Comparison of ENCODE assay signal across 10 cellular contexts in genomic region chr20:10131612-10132345, GRCh38.
DNase-seq lines count a peak whose midpoint lies in the region; ATAC-seq and TF ChIP-seq lines count a peak whose summit lies in the region.
"Had no signal": no experiment of that assay in that cellular context is flagged by ENCODE, and none has a peak within 500 bp of the region (broad histone marks: within the 10 kb centered on the region; RNA-seq: fewer than 3 reads in every experiment).

No MANE protein-coding gene starts in this region.

- peak overlapping the region; percentile 75 for H3K27ac ChIP-seq in right cardiac atrium (ENCODE audit: low read length)
- peak overlapping the region in 1 of 5 donors; percentile 72 for H3K27ac ChIP-seq in stomach

- no peaks in the 10 kb centered on the region for H3K9me3 ChIP-seq in MG63
- no peaks in the 10 kb centered on the region for H3K9me3 ChIP-seq in right cardiac atrium (ENCODE audit: control insufficient read depth, low read length)
- H3K9me3 ChIP-seq in stomach: no peaks in the 10 kb centered on the region

- no peak for TF ChIP-seq CTCF in WTC11 (IDR thresholded peaks at IDR 0.05)
- TF ChIP-seq CTCF in stomach (IDR thresholded peaks at IDR 0.05): no peak
- no peak for TF ChIP-seq CTCF in GM13977 (IDR thresholded peaks at IDR 0.05; ENCODE audit: extremely low read depth, insufficient read depth, missing control alignments)

- no peaks in the 10 kb centered on the region for H3K36me3 Mint-ChIP-seq in WTC11

- H3K27ac Mint-ChIP-seq in WTC11: no peak overlapping the region

- POLR2A ChIA-PET in WTC11 (lab: Charles Lee): no interaction called here
- POLR2A ChIA-PET in HEK293T (lab: Yijun Ruan, JAX): no interaction called here

- ATAC-seq in WTC11 (peak; percentile 96), right cardiac atrium (peak; percentile 94 to 95), HG03354 (IDR thresholded peaks at IDR 0.05; ENCODE audit: poor library complexity, severe bottlenecking, unreplicated experiment) (no peak)
- ATAC-seq: K562 had no signal

- intact Hi-C loops in right cardiac atrium (cut with DNase I): no loop called here
- intact Hi-C loops in stomach (cut with DNase I; ENCODE audit: low total_unique reads): no loop called here

- H3K27me3 Mint-ChIP-seq in WTC11 (ENCODE audit: low read depth): no peaks in the 10 kb centered on the region

- H3K27me3 ChIP-seq in MG63 (no peaks in the 10 kb centered on the region), right cardiac atrium (ENCODE audit: control insufficient read depth, insufficient read depth) (no peaks in the 10 kb centered on the region), stomach (no peaks in the 10 kb centered on the region)

- CTCF ChIA-PET in WTC11 (lab: Charles Lee) (interaction anchor here (0.9 to 1.1 kb wide), 4 partner anchors 39 to 84 kb away, joined by 3 to 4 read pairs (median 4); no protein-coding TSS in a partner anchor), HEK293T (lab: Yijun Ruan, JAX) (no interaction called here)

- DNase-seq in MG63 (peak; percentile 32), WTC11 (ENCODE audit: low spot score) (peak; percentile 24), right cardiac atrium (peak; percentile 80 to 92 (median 89)), stomach (peak; percentile 72), HEK293T (ENCODE audit: extremely low spot score) (no peak), GM13977 (ENCODE audit: low spot score) (no peak), SIG-M5 (lab: John Stamatoyannopoulos, UW) (no peak)
- DNase-seq: activated CD8-positive, alpha-beta memory T cell treated with anti-CD3 and anti-CD28 coated beads for 24 hours had no signal

- 35% methylated on average over 10 of the region's 10 CpGs for WGBS in right cardiac atrium
- 22 to 32% (median 25%) methylated on average over 8 to 10 of the region's 10 CpGs for WGBS in stomach, 5 donors

- H3K4me1 ChIP-seq in right cardiac atrium (ENCODE audit: control insufficient read depth, insufficient read depth, low read length) (peaks cover 4% of the 10 kb centered on the region), stomach (peaks cover 0 to 12% (median 8%) of the 10 kb centered on the region in 4 donors)

- no peaks in the 10 kb centered on the region for H3K36me3 ChIP-seq in MG63
- no peaks in the 10 kb centered on the region for H3K36me3 ChIP-seq in stomach

- no peak for TF ChIP-seq EP300 in stomach (IDR thresholded peaks at IDR 0.05)

- in situ Hi-C loops in GM13977 (cut with MboI; ENCODE audit: low pct_unique_long_range_greater_than_20kb, low sequenced_read_pairs, unreplicated experiment): no loop called here

- peaks cover 30% of the 10 kb centered on the region for H3K4me1 Mint-ChIP-seq in WTC11

- no peak overlapping the region for H3K4me3 ChIP-seq in MG63
- H3K4me3 ChIP-seq in right cardiac atrium (ENCODE audit: low read length): no peak overlapping the region
- H3K4me3 ChIP-seq in stomach: no peak overlapping the region
- H3K4me3 ChIP-seq: K562 had no signal

- 0 out of 2 replicates have a peak, but pooled peaks cover 3% of the 10 kb centered on the region for H3K9me3 Mint-ChIP-seq in WTC11

- no peak for TF ChIP-seq POLR2A in stomach (IDR thresholded peaks at IDR 0.05)

- H3K4me3 Mint-ChIP-seq in WTC11: no peak overlapping the region

TF ChIP-seq in WTC11, 78 proteins besides CTCF, POLR2A, EP300 and RAD21:
- TF ChIP-seq, protein P1, sequence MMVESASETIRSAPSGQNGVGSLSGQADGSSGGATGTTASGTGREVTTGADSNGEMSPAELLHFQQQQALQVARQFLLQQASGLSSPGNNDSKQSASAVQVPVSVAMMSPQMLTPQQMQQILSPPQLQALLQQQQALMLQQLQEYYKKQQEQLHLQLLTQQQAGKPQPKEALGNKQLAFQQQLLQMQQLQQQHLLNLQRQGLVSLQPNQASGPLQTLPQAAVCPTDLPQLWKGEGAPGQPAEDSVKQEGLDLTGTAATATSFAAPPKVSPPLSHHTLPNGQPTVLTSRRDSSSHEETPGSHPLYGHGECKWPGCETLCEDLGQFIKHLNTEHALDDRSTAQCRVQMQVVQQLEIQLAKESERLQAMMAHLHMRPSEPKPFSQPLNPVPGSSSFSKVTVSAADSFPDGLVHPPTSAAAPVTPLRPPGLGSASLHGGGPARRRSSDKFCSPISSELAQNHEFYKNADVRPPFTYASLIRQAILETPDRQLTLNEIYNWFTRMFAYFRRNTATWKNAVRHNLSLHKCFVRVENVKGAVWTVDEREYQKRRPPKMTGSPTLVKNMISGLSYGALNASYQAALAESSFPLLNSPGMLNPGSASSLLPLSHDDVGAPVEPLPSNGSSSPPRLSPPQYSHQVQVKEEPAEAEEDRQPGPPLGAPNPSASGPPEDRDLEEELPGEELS (CRISPR knock-in tag; IDR thresholded peaks at IDR 0.05): no peak

TF ChIP-seq in HEK293T, 16 proteins besides CTCF, POLR2A, EP300 and RAD21:
- TF ChIP-seq HDGF (IDR thresholded peaks at IDR 0.05; ENCODE audit: borderline replicate concordance): no peak
- TF ChIP-seq SP1 (IDR thresholded peaks at IDR 0.05): no peak
- no peak for TF ChIP-seq ARNT (IDR thresholded peaks at IDR 0.05)
- TF ChIP-seq L3MBTL2 (conservative IDR thresholded peaks at IDR 0.05): no peak
- TF ChIP-seq FOXA1 (IDR thresholded peaks at IDR 0.05): no peak
- TF ChIP-seq BHLHE40 (IDR thresholded peaks at IDR 0.05; ENCODE audit: borderline replicate concordance): no peak
- TF ChIP-seq FOXM1 (IDR thresholded peaks at IDR 0.05; ENCODE audit: borderline replicate concordance): no peak
- TF ChIP-seq ZNF384 (IDR thresholded peaks at IDR 0.05): no peak
- no peak for TF ChIP-seq NFRKB (IDR thresholded peaks at IDR 0.05)
- TF ChIP-seq ELF4 (IDR thresholded peaks at IDR 0.05): no peak
- TF ChIP-seq CTBP1 (IDR thresholded peaks at IDR 0.05; ENCODE audit: borderline replicate concordance): no peak
- no peak for TF ChIP-seq TARDBP (IDR thresholded peaks at IDR 0.05)
- TF ChIP-seq, protein P2, sequence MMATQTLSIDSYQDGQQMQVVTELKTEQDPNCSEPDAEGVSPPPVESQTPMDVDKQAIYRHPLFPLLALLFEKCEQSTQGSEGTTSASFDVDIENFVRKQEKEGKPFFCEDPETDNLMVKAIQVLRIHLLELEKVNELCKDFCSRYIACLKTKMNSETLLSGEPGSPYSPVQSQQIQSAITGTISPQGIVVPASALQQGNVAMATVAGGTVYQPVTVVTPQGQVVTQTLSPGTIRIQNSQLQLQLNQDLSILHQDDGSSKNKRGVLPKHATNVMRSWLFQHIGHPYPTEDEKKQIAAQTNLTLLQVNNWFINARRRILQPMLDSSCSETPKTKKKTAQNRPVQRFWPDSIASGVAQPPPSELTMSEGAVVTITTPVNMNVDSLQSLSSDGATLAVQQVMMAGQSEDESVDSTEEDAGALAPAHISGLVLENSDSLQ (IDR thresholded peaks at IDR 0.05): no peak
- no peak for TF ChIP-seq FOXK2 (IDR thresholded peaks at IDR 0.05)

Comparison
In these comparisons a context has a peak if more than half of its experiments do, and no peak if none do; other contexts are left out.
1. DNase-seq: peak in MG63 (single experiment), WTC11 (single experiment), right cardiac atrium (3 of 3) and stomach (single experiment); none in HEK293T (single experiment), GM13977 (single experiment) and SIG-M5 (single experiment).